25 cellular contexts compared by ENCODE assay signal in the genomic region with DNA sequence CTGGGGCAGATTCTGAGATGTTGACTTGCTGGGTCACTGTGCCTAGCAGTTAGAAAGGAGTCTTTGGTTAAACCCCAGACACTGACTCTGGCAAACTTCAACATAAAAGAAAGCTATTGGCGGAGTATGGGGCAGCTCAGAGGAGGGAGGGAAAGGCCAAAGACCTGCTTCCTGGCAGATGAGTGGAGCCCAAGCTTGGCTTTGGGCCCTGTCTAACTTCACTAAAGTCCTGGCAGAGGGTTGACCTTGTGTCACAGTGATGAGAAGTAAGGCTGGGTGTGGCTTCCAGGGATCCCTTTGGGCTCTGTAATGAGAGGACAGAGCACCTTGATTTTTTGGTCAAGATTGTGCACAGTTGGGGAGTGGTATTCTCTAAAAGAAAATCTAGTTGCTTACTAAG.
"Had no signal": no experiment of that assay in that cellular context is flagged by ENCODE, and none has a peak within 500 bp of the region (broad histone marks: within the 10 kb centered on the region; RNA-seq: fewer than 3 reads in every experiment).

No MANE protein-coding gene starts in this region.

- DNase-seq: activated CD4-positive, alpha-beta T cell treated with anti-CD3 and anti-CD28 coated beads for 36 hours; activated CD4-positive, CD25-positive, alpha-beta regulatory T cell; activated CD8-positive, alpha-beta memory T cell treated with anti-CD3 and anti-CD28 coated beads, Interleukin-2, amount 10 ng/mL, durations not matched to agents 7 days and 5 days; activated CD8-positive, alpha-beta T cell treated with anti-CD3 and anti-CD28 coated beads, Interleukin-2, amount 10 ng/mL, durations not matched to agents 7 days and 5 days; activated naive CD4-positive, alpha-beta T cell; activated naive CD8-positive, alpha-beta T cell treated with anti-CD3 and anti-CD28 coated beads for 36 hours; activated T-cell treated with anti-CD3 and anti-CD28 coated beads, Interleukin-2, amount 50 U/mL, for 48 hours; adrenal gland; brain microvascular endothelial cell; central memory CD4-positive, alpha-beta T cell; foreskin keratinocyte; heart right ventricle; kidney glomerular epithelial cell; left lung; ovary; stimulated activated CD4-positive, alpha-beta T cell treated with anti-CD3 and anti-CD28 coated beads, Interleukin-4, amount 100 ng/mL, for 24 hours; uterus had no signal

- H3K4me1 ChIP-seq: left lung, uterus had no signal

- H3K9me3 ChIP-seq: adrenal gland, ascending aorta, left lung, neutrophil, ovary, thoracic aorta, uterus had no signal

- H3K27me3 ChIP-seq: adrenal gland, ascending aorta, brain microvascular endothelial cell, foreskin keratinocyte, heart right ventricle, left lung, neutrophil, ovary, uterus had no signal

- H3K27ac ChIP-seq: adrenal gland, ascending aorta, brain microvascular endothelial cell, heart right ventricle, left lung, neutrophil, ovary, skin epidermis, thoracic aorta, uterus had no signal

- ATAC-seq: activated CD4-positive, alpha-beta T cell treated with anti-CD3 and anti-CD28 coated beads for 36 hours; activated CD8-positive, alpha-beta memory T cell treated with anti-CD3 and anti-CD28 coated beads, Interleukin-2, amount 10 ng/mL, durations not matched to agents 7 days and 5 days; activated CD8-positive, alpha-beta T cell treated with anti-CD3 and anti-CD28 coated beads, Interleukin-2, amount 10 ng/mL, durations not matched to agents 7 days and 5 days; esophagus mucosa; foreskin keratinocyte; left lung; sciatic nerve; stimulated activated effector memory CD8-positive, alpha-beta T cell treated with anti-CD3 and anti-CD28 coated beads, Interleukin-12 subunit alpha, Interleukin-12 subunit beta, amount 100 ng/mL, for 72 hours had no signal

- H3K4me3 ChIP-seq: adrenal gland, ascending aorta, heart right ventricle, left lung, lung, ovary, skin epidermis, thoracic aorta, uterus had no signal

- H3K36me3 ChIP-seq: adrenal gland, ascending aorta, brain microvascular endothelial cell, heart right ventricle, left lung, neutrophil, ovary, thoracic aorta, uterus had no signal
